9 cellular contexts compared by ENCODE assay signal in the genomic region with DNA sequence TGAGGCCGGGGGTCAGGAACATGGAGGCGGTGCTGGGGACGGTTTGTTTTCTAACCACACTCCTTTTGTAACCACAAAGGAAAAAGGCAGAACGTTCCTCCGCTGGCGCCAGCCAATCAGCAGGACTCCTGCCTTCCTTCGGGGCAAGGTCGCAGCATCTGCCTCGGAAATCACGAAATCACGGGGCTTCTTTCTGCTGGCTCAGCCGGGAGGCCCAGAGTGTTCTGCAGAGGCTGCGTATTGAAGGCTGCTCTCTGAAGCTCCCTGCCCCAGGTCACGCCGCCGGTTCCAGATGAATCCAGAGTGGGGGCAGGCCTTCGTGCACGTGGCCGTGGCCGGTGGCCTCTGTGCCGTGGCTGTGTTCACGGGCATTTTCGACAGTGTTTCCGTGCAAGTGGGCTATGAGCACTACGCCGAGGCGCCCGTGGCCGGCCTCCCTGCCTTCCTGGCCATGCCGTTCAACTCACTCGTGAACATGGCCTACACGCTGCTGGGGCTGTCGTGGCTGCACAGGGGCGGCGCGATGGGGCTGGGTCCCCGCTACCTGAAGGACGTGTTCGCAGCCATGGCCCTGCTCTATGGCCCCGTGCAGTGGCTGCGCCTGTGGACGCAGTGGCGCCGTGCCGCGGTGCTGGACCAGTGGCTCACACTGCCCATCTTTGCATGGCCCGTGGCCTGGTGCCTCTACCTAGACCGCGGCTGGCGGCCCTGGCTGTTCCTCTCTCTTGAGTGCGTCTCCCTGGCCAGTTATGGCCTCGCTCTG. TPM values are rescaled to one million over a fixed set of nuclear protein-coding genes. Genes with fewer than 3 reads are reported as not detected.
DNase-seq lines count a peak whose midpoint lies in the region; ATAC-seq and TF ChIP-seq lines count a peak whose summit lies in the region.
"Had no signal": no experiment of that assay in that cellular context is flagged by ENCODE, and none has a peak within 500 bp of the region (broad histone marks: within the 10 kb centered on the region; RNA-seq: fewer than 3 reads in every experiment).

No MANE protein-coding gene starts in this region.

- DNase-seq in MV-4-11 (lab: John Stamatoyannopoulos, UW) (peak; percentile 89), iris pigment epithelial cell (ENCODE audit: low read depth) (peak; percentile 71), T1000 (lab: John Stamatoyannopoulos, UW) (no peak), GM13976 (ENCODE audit: low spot score) (no peak)
- peak; percentile 77 for DNase-seq in activated CD8-positive, alpha-beta memory T cell treated with anti-CD3 and anti-CD28 coated beads, Interleukin-2, amount 50 U/mL, for 48 hours
- DNase-seq in stimulated activated naive CD8-positive, alpha-beta T cell treated with anti-CD3 and anti-CD28 coated beads, Interleukin-15, Interleukin-2, amounts not matched to agents 100 U/mL and 50 U/mL, for 24 hours = peak; percentile 67
- DNase-seq: NCI-H510A had no signal

- in situ Hi-C loops in GM13976 (cut with MboI; ENCODE audit: low sequenced_read_pairs, unreplicated experiment) = no loop called here

- no peak for TF ChIP-seq CTCF in GM13976 (IDR thresholded peaks at IDR 0.05; ENCODE audit: borderline replicate concordance, control extremely low read depth, extremely low read depth, insufficient read depth, missing control alignments)

- ATAC-seq in stimulated activated naive CD8-positive, alpha-beta T cell treated with anti-CD3 and anti-CD28 coated beads, Interleukin-15, Interleukin-2, amounts not matched to agents 100 U/mL and 50 U/mL, for 24 hours = peak; percentile 26
- ATAC-seq in GM21515 (IDR thresholded peaks at IDR 0.05; ENCODE audit: unreplicated experiment) (no peak), esophagus mucosa (no peak)

RNA-seq across cellular contexts. Expression of a gene that starts 9.4 kb away (rescaled TPM):
- total RNA-seq in esophagus mucosa = 5.1 TPM

RNA-seq across cellular contexts. Expression of a gene that starts 10.3 kb away (rescaled TPM):
- 33.0 TPM for total RNA-seq in esophagus mucosa

RNA-seq across cellular contexts. Expression of a gene that starts 37.5 kb away (rescaled TPM):
- 0.52 TPM for total RNA-seq in esophagus mucosa

RNA-seq across cellular contexts. Expression of a gene that starts 37.8 kb away (rescaled TPM):
- total RNA-seq in esophagus mucosa = 97.8 TPM

RNA-seq across cellular contexts. Expression of a gene that starts 47.1 kb away (rescaled TPM):
- 73.6 TPM for total RNA-seq in esophagus mucosa

Comparison
In these comparisons a context has a peak if more than half of its experiments do, and no peak if none do; other contexts are left out.
1. DNase-seq: peak in MV-4-11 (single experiment), activated CD8-positive, alpha-beta memory T cell treated with anti-CD3 and anti-CD28 coated beads, Interleukin-2, amount 50 U/mL, for 48 hours (single experiment), iris pigment epithelial cell (single experiment) and stimulated activated naive CD8-positive, alpha-beta T cell treated with anti-CD3 and anti-CD28 coated beads, Interleukin-15, Interleukin-2, amounts not matched to agents 100 U/mL and 50 U/mL, for 24 hours (single experiment); none in T1000 (single experiment) and GM13976 (single experiment).